In genomic region chr9:106104887-106105286, GRCh38 we compare ENCODE assay signal across 18 cellular contexts.
"Had no signal": no experiment of that assay in that cellular context is flagged by ENCODE, and none has a peak within 500 bp of the region (broad histone marks: within the 10 kb centered on the region; RNA-seq: fewer than 3 reads in every experiment).

No MANE protein-coding gene starts in this region.

- H3K27ac ChIP-seq: adrenal gland, body of pancreas, coronary artery, hepatocyte, ovary, sigmoid colon, testis, upper lobe of right lung had no signal

- H3K9me3 ChIP-seq: adrenal gland, body of pancreas, ovary, testis, upper lobe of right lung had no signal

- ATAC-seq: body of pancreas; left ventricle myocardium superior; stimulated activated naive CD8-positive, alpha-beta T cell treated with anti-CD3 and anti-CD28 coated beads, Interleukin-15, amount 100 ng/mL, for 72 hours; upper lobe of right lung had no signal

- H3K79me2 ChIP-seq: hepatocyte had no signal

- H3K4me2 ChIP-seq: hepatocyte had no signal

- H3K4me3 ChIP-seq: adrenal gland, body of pancreas, coronary artery, hepatocyte, ovary, sigmoid colon, testis, upper lobe of right lung had no signal

- H3K4me1 ChIP-seq: adrenal gland, body of pancreas, sigmoid colon, testis, upper lobe of right lung had no signal

- DNase-seq: activated CD4-positive, alpha-beta T cell treated with anti-CD3 and anti-CD28 coated beads for 4 hours; activated naive CD4-positive, alpha-beta T cell treated with anti-CD3 and anti-CD28 coated beads, Interleukin-2, amount 10 ng/mL, durations not matched to agents 7 days and 5 days; adrenal gland; body of pancreas; central memory CD4-positive, alpha-beta T cell; kidney; left ventricle myocardium superior; mesenchymal stem cell; nephron progenitor cell; ovary; sigmoid colon; stimulated activated CD4-positive, alpha-beta T cell treated with anti-CD3 and anti-CD28 coated beads, Interleukin-12 subunit alpha, Interleukin-12 subunit beta, amount 100 ng/mL, for 4 hours; stimulated activated naive CD8-positive, alpha-beta T cell treated with anti-CD3 and anti-CD28 coated beads, Interleukin-15, amount 100 ng/mL, for 72 hours; T1000; testis; upper lobe of right lung had no signal

- H3K36me3 ChIP-seq: adrenal gland, ovary, sigmoid colon, upper lobe of right lung had no signal

- H2AFZ ChIP-seq: hepatocyte had no signal

- H3K27me3 ChIP-seq: adrenal gland, body of pancreas, hepatocyte, ovary, sigmoid colon, testis, upper lobe of right lung had no signal
